15 cellular contexts compared by ENCODE assay signal in genomic region chr3:66712210-66712609, GRCh38.
DNase-seq lines count a peak whose midpoint lies in the region; TF ChIP-seq lines count a peak whose summit lies in the region.
"Had no signal": no experiment of that assay in that cellular context is flagged by ENCODE, and none has a peak within 500 bp of the region (broad histone marks: within the 10 kb centered on the region; RNA-seq: fewer than 3 reads in every experiment).

No MANE protein-coding gene starts in this region.

- peak; percentile 72 for DNase-seq in MCF 10A (ENCODE audit: unreplicated experiment)
- no peak for DNase-seq in breast epithelium (ENCODE audit: low spot score in 2 of 2)
- DNase-seq in NCI-H69 (lab: John Stamatoyannopoulos, UW): peak; percentile 21
- DNase-seq in epithelial cell of esophagus (ENCODE audit: low read depth): peak; percentile 87
- DNase-seq in prostate gland (ENCODE audit: low spot score): peak; percentile 15
- no peak for DNase-seq in activated naive CD4-positive, alpha-beta T cell treated with anti-CD3 and anti-CD28 coated beads, Interleukin-2, amount 10 ng/mL, durations not matched to agents 7 days and 5 days
- no peak for DNase-seq in NCI-H526 (lab: John Stamatoyannopoulos, UW)
- DNase-seq in GM19238 (ENCODE audit: insufficient read length, low spot score): no peak
- DNase-seq: DND-41, MM.1S, NCI-H1092 treated with DMSO at 0.1 percent for 48 hours, NCI-H226, NCI-H774, Right ventricle myocardium superior had no signal

- POLR2A ChIA-PET in MCF 10A (lab: Yijun Ruan, JAX): interaction anchor here (0.7 to 1.0 kb wide), 2 partner anchors 15 to 334 kb away, joined by 3 to 5 read pairs; no protein-coding TSS in a partner anchor

- no peaks in the 10 kb centered on the region for H3K36me3 Mint-ChIP-seq in MCF 10A (ENCODE audit: insufficient read depth, unreplicated experiment)
- no peaks in the 10 kb centered on the region for H3K36me3 Mint-ChIP-seq in activated naive CD4-positive, alpha-beta T cell treated with anti-CD3 and anti-CD28 coated beads, Interleukin-2, amount 10 ng/mL, durations not matched to agents 7 days and 5 days

- H3K27me3 ChIP-seq in breast epithelium: no peaks in the 10 kb centered on the region
- no peaks in the 10 kb centered on the region for H3K27me3 ChIP-seq in prostate gland (replicated peaks; ENCODE audit: insufficient read depth)

- BruUV-seq in MCF 10A (replicated peaks; lab: Mats Ljungman, UMichigan): no TSS peak

- 36% methylated on average over 4 of the region's 4 CpGs for WGBS in prostate gland

- TF ChIP-seq POLR2A in breast epithelium (IDR thresholded peaks at IDR 0.05) (no peak), prostate gland (IDR thresholded peaks at IDR 0.05) (no peak)

- no peaks in the 10 kb centered on the region for H3K27me3 Mint-ChIP-seq in MCF 10A (ENCODE audit: insufficient read depth, unreplicated experiment)
- H3K27me3 Mint-ChIP-seq in activated naive CD4-positive, alpha-beta T cell treated with anti-CD3 and anti-CD28 coated beads, Interleukin-2, amount 10 ng/mL, durations not matched to agents 7 days and 5 days: no peaks in the 10 kb centered on the region

- no peak overlapping the region for H3K4me3 Mint-ChIP-seq in MCF 10A (ENCODE audit: unreplicated experiment)
- H3K4me3 Mint-ChIP-seq in activated naive CD4-positive, alpha-beta T cell treated with anti-CD3 and anti-CD28 coated beads, Interleukin-2, amount 10 ng/mL, durations not matched to agents 7 days and 5 days: no peak overlapping the region

- H3K4me1 ChIP-seq in breast epithelium: no peaks in the 10 kb centered on the region
- H3K4me1 ChIP-seq in prostate gland (replicated peaks): no peaks in the 10 kb centered on the region

- CTCF ChIA-PET in MCF 10A (lab: Yijun Ruan, JAX): interaction anchor here (1.2 kb wide), 1 partner anchor 310 kb away, joined by 3 read pairs; no protein-coding TSS in a partner anchor
- CTCF ChIA-PET in activated naive CD4-positive, alpha-beta T cell treated with anti-CD3 and anti-CD28 coated beads, Interleukin-2, amount 10 ng/mL, durations not matched to agents 7 days and 5 days (lab: Charles Lee): no interaction called here

- H3K4me3 ChIP-seq in breast epithelium (no peak overlapping the region), epithelial cell of esophagus (ENCODE audit: low read length) (no peak overlapping the region), prostate gland (no peak overlapping the region)

- H3K27ac Mint-ChIP-seq in MCF 10A (ENCODE audit: low read depth, unreplicated experiment): no peak overlapping the region
- no peak overlapping the region for H3K27ac Mint-ChIP-seq in activated naive CD4-positive, alpha-beta T cell treated with anti-CD3 and anti-CD28 coated beads, Interleukin-2, amount 10 ng/mL, durations not matched to agents 7 days and 5 days

- peak overlapping the region in 1 of 2 donors; percentile 10 for H3K27ac ChIP-seq in breast epithelium
- no peak overlapping the region for H3K27ac ChIP-seq in prostate gland
- H3K27ac ChIP-seq: KMS-11 had no signal

- no peaks in the 10 kb centered on the region for H3K9me3 Mint-ChIP-seq in MCF 10A (ENCODE audit: unreplicated experiment)
- no peaks in the 10 kb centered on the region for H3K9me3 Mint-ChIP-seq in activated naive CD4-positive, alpha-beta T cell treated with anti-CD3 and anti-CD28 coated beads, Interleukin-2, amount 10 ng/mL, durations not matched to agents 7 days and 5 days

- H3K9me3 ChIP-seq in breast epithelium (no peaks in the 10 kb centered on the region), prostate gland (no peaks in the 10 kb centered on the region)

- intact Hi-C loops in MCF 10A (cut with micrococcal nuclease) (loop anchor here (10.0 kb wide), 1 partner anchor 207 kb away; the partner anchor contains the start of gene LRIG1), breast epithelium (cut with DNase I; ENCODE audit: low total_unique reads) (no loop called here), prostate gland (cut with DNase I) (no loop called here)

- H3K4me1 Mint-ChIP-seq in MCF 10A (ENCODE audit: insufficient read depth, unreplicated experiment): no peaks in the 10 kb centered on the region
- no peaks in the 10 kb centered on the region for H3K4me1 Mint-ChIP-seq in activated naive CD4-positive, alpha-beta T cell treated with anti-CD3 and anti-CD28 coated beads, Interleukin-2, amount 10 ng/mL, durations not matched to agents 7 days and 5 days

- no peak for TF ChIP-seq CTCF in MCF 10A (IDR thresholded peaks at IDR 0.05; ENCODE audit: unreplicated experiment)
- no peak for TF ChIP-seq CTCF in breast epithelium (IDR thresholded peaks at IDR 0.05)
- TF ChIP-seq CTCF in epithelial cell of esophagus (IDR thresholded peaks at IDR 0.05; ENCODE audit: insufficient read depth, low read depth, low read length, missing control alignments): no peak
- no peak for TF ChIP-seq CTCF in prostate gland (IDR thresholded peaks at IDR 0.05)

- no peaks in the 10 kb centered on the region for H3K36me3 ChIP-seq in breast epithelium
- no peaks in the 10 kb centered on the region for H3K36me3 ChIP-seq in prostate gland

Comparison
In these comparisons a context has a peak if more than half of its experiments do, and no peak if none do; other contexts are left out.
1. DNase-seq: peak in MCF 10A (single experiment), NCI-H69 (single experiment), epithelial cell of esophagus (single experiment) and prostate gland (single experiment); none in breast epithelium (0 of 2), activated naive CD4-positive, alpha-beta T cell treated with anti-CD3 and anti-CD28 coated beads, Interleukin-2, amount 10 ng/mL, durations not matched to agents 7 days and 5 days (single experiment), NCI-H526 (0 of 2) and GM19238 (single experiment).